In the genomic region with DNA sequence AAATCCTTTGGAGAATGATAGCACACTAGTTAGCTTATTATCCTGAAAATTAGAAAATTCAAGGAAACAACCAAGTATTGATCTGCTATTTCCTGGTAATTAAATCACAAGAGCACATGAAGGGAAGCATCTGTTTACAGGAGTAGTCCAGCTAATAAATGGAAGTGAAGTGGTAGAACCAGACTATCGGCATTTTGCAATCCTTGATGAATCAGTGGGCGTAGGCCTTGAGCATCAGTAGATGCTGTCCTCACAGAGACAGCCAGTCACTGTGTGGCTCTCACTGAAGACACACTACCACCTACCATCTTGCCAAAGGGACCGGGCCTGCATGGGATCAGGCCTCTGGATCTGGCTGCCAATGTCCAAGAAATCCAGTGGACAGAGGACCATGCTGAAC, we compare ENCODE assay signal across 24 cellular contexts.
A peak's percentile ranks its signal among the peaks of the same experiment; 100 is the strongest.
DNase-seq lines count a peak whose midpoint lies in the region; ATAC-seq and TF ChIP-seq lines count a peak whose summit lies in the region.
"Had no signal": no experiment of that assay in that cellular context is flagged by ENCODE, and none has a peak within 500 bp of the region (broad histone marks: within the 10 kb centered on the region; RNA-seq: fewer than 3 reads in every experiment).

No MANE protein-coding gene starts in this region.

- no peak overlapping the region for H4K8ac ChIP-seq in IMR-90 (ENCODE audit: low read depth in 2 of 2, low read length in 2 of 2)

- DNase-seq in Calu3 (peak; percentile 41), IMR-90 (no peak), osteoblast (ENCODE audit: insufficient read length, low spot score, missing footprints) (peak; percentile 17), left cardiac atrium (no peak), 8988T (no peak), left lobe of liver (ENCODE audit: low spot score) (no peak)
- DNase-seq: activated CD8-positive, alpha-beta memory T cell treated with anti-CD3 and anti-CD28 coated beads, Interleukin-2, amount 50 U/mL, for 4 hours; activated effector memory CD4-positive, alpha-beta T cell treated with anti-CD3 and anti-CD28 coated beads, Interleukin-2, amount 50 U/mL, for 16 hours; CD8-positive, alpha-beta T cell; DMS79 treated with DMSO at 0.1 percent for 48 hours; gastrocnemius medialis; islet precursor cell; KG1; NCI-H1092; NCI-H2029; NCI-H446 treated with DMSO at 0.1 percent for 48 hours; RPMI8226; stimulated activated naive B cell treated with anti-CD40 and anti-IgM and Interleukin-4, amounts not matched to agents 10 μg/mL and 1 μg/mL and 100 μg/mL, for 72 hours; T-helper 9 cell had no signal

- H3K4me3 Mint-ChIP-seq in Calu3 (ENCODE audit: low read depth, unreplicated experiment): no peak overlapping the region
- H3K4me3 Mint-ChIP-seq: CD8-positive, alpha-beta T cell; stimulated activated naive B cell treated with anti-CD40 and anti-IgM and Interleukin-4, amounts not matched to agents 10 μg/mL and 1 μg/mL and 100 μg/mL, for 72 hours; WTC11 had no signal

- H3K9me1 ChIP-seq in IMR-90 (ENCODE audit: insufficient read depth, low read length): no peaks in the 10 kb centered on the region; the same call in 1 of the 2 replicates

- no peak for TF ChIP-seq RAD21 in IMR-90 (IDR thresholded peaks at IDR 0.05; ENCODE audit: low read length)

- H2AK9ac ChIP-seq in IMR-90 (replicated peaks; ENCODE audit: low read depth, low read length, poor library complexity): no peak overlapping the region

- H2AK5ac ChIP-seq in IMR-90 (ENCODE audit: low read depth, low read length): no peak overlapping the region

- ATAC-seq in IMR-90 (ENCODE audit: low read depth) (no peak), GM21619 (IDR thresholded peaks at IDR 0.05; ENCODE audit: unreplicated experiment) (no peak), left cardiac atrium (no peak), left lobe of liver (no peak)
- ATAC-seq: CD8-positive, alpha-beta T cell; gastrocnemius medialis; stimulated activated naive B cell treated with anti-CD40 and anti-IgM and Interleukin-4, amounts not matched to agents 10 μg/mL and 1 μg/mL and 100 μg/mL, for 72 hours; WTC11 had no signal

- H2BK120ac ChIP-seq in IMR-90 (ENCODE audit: low read depth, low read length): no peak overlapping the region

- H3K36me3 Mint-ChIP-seq in Calu3 (ENCODE audit: insufficient read depth, unreplicated experiment): peaks cover 5% of the 10 kb centered on the region
- H3K36me3 Mint-ChIP-seq: CD8-positive, alpha-beta T cell had no signal

- BruUV-seq in Calu3 (replicated peaks; lab: Mats Ljungman, UMichigan): no TSS peak
- no TSS peak for BruUV-seq in IMR-90 (replicated peaks; lab: Mats Ljungman, UMichigan)

- H3K27me3 Mint-ChIP-seq in Calu3 (ENCODE audit: unreplicated experiment): peaks cover 10% of the 10 kb centered on the region

- H2BK20ac ChIP-seq in IMR-90 (ENCODE audit: low read depth, low read length): no peak overlapping the region

- H3K23ac ChIP-seq in IMR-90 (ENCODE audit: low read depth, low read length): no peak overlapping the region

- H3K56ac ChIP-seq in IMR-90 (ENCODE audit: extremely low read depth, insufficient read depth, low read length): no peak overlapping the region

- H4K20me1 ChIP-seq in IMR-90 (ENCODE audit: insufficient read depth, low read length) (no peaks in the 10 kb centered on the region; the same call in 1 of the 2 replicates), osteoblast (ENCODE audit: insufficient read depth, low read length) (no peaks in the 10 kb centered on the region)

- H3K27me3 ChIP-seq in IMR-90 (ENCODE audit: control insufficient read depth, insufficient read depth, low read length) (no peaks in the 10 kb centered on the region), esophagus (ENCODE audit: control insufficient read depth in 1 of 2, insufficient read depth in 2 of 2, low read length in 2 of 2) (no peaks in the 10 kb centered on the region), osteoblast (ENCODE audit: insufficient read depth, low read length) (no peaks in the 10 kb centered on the region)

- H3K9ac ChIP-seq in IMR-90 (ENCODE audit: low read depth, low read length): no peak overlapping the region

- TF ChIP-seq CTCF in Calu3 (IDR thresholded peaks at IDR 0.05; ENCODE audit: unreplicated experiment) (no peak), IMR-90 (conservative IDR thresholded peaks at IDR 0.05; ENCODE audit: low read depth, low read length) (no peak), osteoblast (IDR thresholded peaks at IDR 0.05; ENCODE audit: extremely low read depth, low read depth, low read length) (no peak)

- no peak overlapping the region for H3K4me3 ChIP-seq in IMR-90 (ENCODE audit: insufficient read depth, low read depth, low read length)
- no peak overlapping the region for H3K4me3 ChIP-seq in esophagus (ENCODE audit: low read depth in 1 of 2, low read length in 2 of 2)
- no peak overlapping the region for H3K4me3 ChIP-seq in osteoblast (ENCODE audit: insufficient read depth, low read length)
- H3K4me3 ChIP-seq: coronary artery, gastrocnemius medialis, thoracic aorta had no signal

- in situ Hi-C loops in IMR-90 (cut with MboI; ENCODE audit: low sequenced_read_pairs): loop anchor here (25.0 kb wide), 1 partner anchor 585 kb away; no protein-coding TSS in a partner anchor

- no peak overlapping the region for H3K14ac ChIP-seq in IMR-90 (replicated peaks; ENCODE audit: low read depth, low read length)

- no peak overlapping the region for H4K5ac ChIP-seq in IMR-90 (ENCODE audit: low read depth, low read length)

- no peak overlapping the region for H3K27ac Mint-ChIP-seq in Calu3 (ENCODE audit: unreplicated experiment)
- H3K27ac Mint-ChIP-seq: CD8-positive, alpha-beta T cell; stimulated activated naive B cell treated with anti-CD40 and anti-IgM and Interleukin-4, amounts not matched to agents 10 μg/mL and 1 μg/mL and 100 μg/mL, for 72 hours; WTC11 had no signal

- H3K4ac ChIP-seq in IMR-90 (ENCODE audit: low read depth, low read length): no peak overlapping the region

- no peak overlapping the region for H2BK15ac ChIP-seq in IMR-90 (ENCODE audit: low read depth, low read length)

- no peak for TF ChIP-seq POLR2A in IMR-90 (IDR thresholded peaks at IDR 0.05; ENCODE audit: low read depth, low read length)

- H3K9me3 ChIP-seq in IMR-90 (ENCODE audit: control insufficient read depth, insufficient read depth, low read length): peaks cover 4% of the 10 kb centered on the region
- H3K9me3 ChIP-seq in esophagus (ENCODE audit: control insufficient read depth in 2 of 2, insufficient read depth in 1 of 2, low read depth in 1 of 2, low read length in 1 of 2): no peaks in the 10 kb centered on the region
- no peaks in the 10 kb centered on the region for H3K9me3 ChIP-seq in osteoblast (ENCODE audit: low read depth, low read length)
- H3K9me3 ChIP-seq: gastrocnemius medialis had no signal

- H3K79me1 ChIP-seq in IMR-90 (ENCODE audit: low read depth in 1 of 2, low read length in 2 of 2): peaks cover 0 to 3% of the 10 kb centered on the region in 2 experiments; a peak in 1 of 4 replicates

- no peak overlapping the region for H3K18ac ChIP-seq in IMR-90 (ENCODE audit: low read depth, low read length)

- H3K4me1 Mint-ChIP-seq in Calu3 (ENCODE audit: low read depth, unreplicated experiment): peaks cover 7% of the 10 kb centered on the region
- H3K4me1 Mint-ChIP-seq: stimulated activated naive B cell treated with anti-CD40 and anti-IgM and Interleukin-4, amounts not matched to agents 10 μg/mL and 1 μg/mL and 100 μg/mL, for 72 hours; WTC11 had no signal

- no peaks in the 10 kb centered on the region for H3K4me1 ChIP-seq in IMR-90 (ENCODE audit: control insufficient read depth, insufficient read depth, low read length)
- peaks cover 2 to 3% of the 10 kb centered on the region in 2 donors for H3K4me1 ChIP-seq in esophagus (ENCODE audit: control insufficient read depth in 2 of 2, insufficient read depth in 2 of 2, low read length in 1 of 2)
- no peaks in the 10 kb centered on the region for H3K4me1 ChIP-seq in osteoblast (ENCODE audit: insufficient read depth, low read length)
- H3K4me1 ChIP-seq: gastrocnemius medialis had no signal

- POLR2A ChIA-PET in IMR-90 (lab: Charles Lee; ENCODE audit: unreplicated experiment): no interaction called here

- H3K79me2 ChIP-seq in osteoblast (ENCODE audit: insufficient read depth, low read length): no peaks in the 10 kb centered on the region

- peaks cover 31% of the 10 kb centered on the region; the same call in 1 of the 2 replicates for H3K36me3 ChIP-seq in IMR-90 (ENCODE audit: control insufficient read depth, insufficient read depth, low read length)
- no peaks in the 10 kb centered on the region for H3K36me3 ChIP-seq in esophagus (ENCODE audit: control insufficient read depth in 2 of 2, insufficient read depth in 2 of 2, low read length in 1 of 2)
- no peaks in the 10 kb centered on the region for H3K36me3 ChIP-seq in osteoblast (ENCODE audit: insufficient read depth, low read length)
- H3K36me3 ChIP-seq: gastrocnemius medialis, thoracic aorta had no signal

- intact Hi-C loops in Calu3 (cut with micrococcal nuclease; ENCODE audit: unreplicated experiment) (loop anchor here (10.0 kb wide), 1 partner anchor 292 kb away; no protein-coding TSS in a partner anchor), IMR-90 (cut with micrococcal nuclease) (no loop called here), left cardiac atrium (cut with DNase I) (loop anchor here in 1 of 2 donors (10.0 kb wide), 1 partner anchor 292 kb away; no protein-coding TSS in a partner anchor)

- dilution Hi-C loops in IMR-90 (cut with HindIII; ENCODE audit: low sequenced_read_pairs, unreplicated experiment): no loop called here

- no CpG with 5 or more reads among the region's 3 CpGs for WGBS in IMR-90 (ENCODE audit: extremely low coverage in 2 of 2, insufficient read length in 1 of 2), 2 experiments
- WGBS in esophagus, 2 donors: 43 to 78% methylated on average over 3 of the region's 3 CpGs

- H3K27ac ChIP-seq in IMR-90 (ENCODE audit: insufficient read depth, low read length) (no peak overlapping the region), esophagus (ENCODE audit: low read depth in 2 of 2, low read length in 1 of 2) (peak overlapping the region; percentile 71 to 92), osteoblast (ENCODE audit: low read depth, low read length) (no peak overlapping the region)
- H3K27ac ChIP-seq: coronary artery, gastrocnemius medialis, thoracic aorta had no signal

- H2AFZ ChIP-seq in IMR-90 (replicated peaks; ENCODE audit: low read length, poor library complexity) (peak overlapping the region; percentile 8), osteoblast (ENCODE audit: low read length) (no peak overlapping the region)

- H2BK5ac ChIP-seq in IMR-90 (ENCODE audit: low read depth, low read length, poor library complexity, severe bottlenecking): no peak overlapping the region

- H4K91ac ChIP-seq in IMR-90 (ENCODE audit: insufficient read depth, low read depth, low read length): no peak overlapping the region

- no peak overlapping the region for H3K4me2 ChIP-seq in IMR-90 (ENCODE audit: low read depth, low read length)
- no peak overlapping the region for H3K4me2 ChIP-seq in osteoblast (ENCODE audit: insufficient read depth, low read length)

- peaks cover 2% of the 10 kb centered on the region for H3K9me3 Mint-ChIP-seq in Calu3 (ENCODE audit: low read depth, unreplicated experiment)

- CTCF ChIA-PET in Calu3 (lab: Charles Lee): no interaction called here
- CTCF ChIA-PET in IMR-90 (lab: Yijun Ruan, JAX): interaction anchor here (0.6 kb wide), 1 partner anchor 80 kb away, joined by 3 read pairs; no protein-coding TSS in a partner anchor

TF ChIP-seq in IMR-90, 13 proteins besides CTCF, POLR2A, EP300 and RAD21 (continues in another document):
- no peak for TF ChIP-seq FOS (IDR thresholded peaks at IDR 0.05; ENCODE audit: low read depth, low read length)
- TF ChIP-seq MAFK (IDR thresholded peaks at IDR 0.05; ENCODE audit: low read depth, low read length): no peak

Comparison
In these comparisons a context has a peak if more than half of its experiments do, and no peak if none do; other contexts are left out.
1. DNase-seq: peak in Calu3 (single experiment) and osteoblast (single experiment); none in IMR-90 (single experiment), left cardiac atrium (single experiment), 8988T (single experiment) and left lobe of liver (single experiment).
2. H3K27ac ChIP-seq: peak in esophagus (2 of 2); none in IMR-90 (single experiment) and osteoblast (single experiment).